Comparison of ENCODE assay signal across 1 cellular context in the genomic region with DNA sequence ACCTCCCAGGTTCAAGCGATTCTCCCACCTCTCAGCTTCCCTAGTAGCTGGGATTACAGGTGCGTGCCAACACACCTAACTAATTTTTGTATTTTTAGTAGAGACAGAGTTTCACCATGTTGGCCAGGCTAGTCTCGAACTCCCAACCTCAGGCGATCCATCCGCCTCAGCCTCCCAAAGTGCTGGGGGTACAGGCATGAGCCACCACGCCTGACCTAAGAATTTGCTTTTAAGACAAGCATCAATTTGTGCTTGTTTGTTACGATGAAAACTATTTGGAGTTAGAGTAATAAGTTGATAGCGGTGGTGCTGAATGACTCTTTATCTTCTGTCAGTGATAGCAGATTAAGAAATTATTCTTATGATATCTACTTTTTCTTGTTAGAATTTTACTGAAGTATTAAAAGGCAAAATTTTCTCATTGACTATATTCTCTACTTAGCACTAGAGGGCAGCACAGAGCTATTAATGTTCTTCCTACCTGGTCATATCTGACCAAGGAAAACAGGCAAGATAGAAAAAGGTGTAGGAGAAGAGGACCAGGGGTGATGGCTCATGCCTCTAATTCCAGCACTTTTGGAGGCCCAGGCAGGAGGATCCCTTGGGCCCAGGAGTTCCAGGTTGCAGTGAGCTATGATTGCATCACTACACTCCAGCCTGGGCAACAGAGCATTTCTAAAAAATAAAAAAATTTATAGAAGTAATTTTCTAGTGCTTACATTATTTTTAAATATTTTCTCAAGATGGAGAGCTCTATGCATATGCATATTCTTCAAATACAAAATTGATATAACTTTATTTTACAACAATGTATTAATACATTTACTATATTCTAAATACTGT.
TF ChIP-seq lines count a peak whose summit lies in the region.

No MANE protein-coding gene starts in this region.

TF ChIP-seq in HepG2, 621 proteins besides CTCF, POLR2A, EP300 and RAD21 (continued from another document):
- no peak for TF ChIP-seq ASH2L (IDR thresholded peaks at IDR 0.05; ENCODE audit: insufficient read length, low read depth, low read length)
- no peak for TF ChIP-seq ARNTL (CRISPR knock-in tag; IDR thresholded peaks at IDR 0.05)
- no peak for TF ChIP-seq ZBTB7A (CRISPR knock-in tag; IDR thresholded peaks at IDR 0.05)
- TF ChIP-seq ZFP82 (CRISPR knock-in tag; IDR thresholded peaks at IDR 0.05; ENCODE audit: borderline replicate concordance), result no peak
- no peak for TF ChIP-seq HOXA3 (CRISPR knock-in tag; IDR thresholded peaks at IDR 0.05)
- TF ChIP-seq RELA (CRISPR knock-in tag; IDR thresholded peaks at IDR 0.05), result no peak
- TF ChIP-seq TOPORS (CRISPR knock-in tag; IDR thresholded peaks at IDR 0.05), result no peak
- TF ChIP-seq, protein P1, sequence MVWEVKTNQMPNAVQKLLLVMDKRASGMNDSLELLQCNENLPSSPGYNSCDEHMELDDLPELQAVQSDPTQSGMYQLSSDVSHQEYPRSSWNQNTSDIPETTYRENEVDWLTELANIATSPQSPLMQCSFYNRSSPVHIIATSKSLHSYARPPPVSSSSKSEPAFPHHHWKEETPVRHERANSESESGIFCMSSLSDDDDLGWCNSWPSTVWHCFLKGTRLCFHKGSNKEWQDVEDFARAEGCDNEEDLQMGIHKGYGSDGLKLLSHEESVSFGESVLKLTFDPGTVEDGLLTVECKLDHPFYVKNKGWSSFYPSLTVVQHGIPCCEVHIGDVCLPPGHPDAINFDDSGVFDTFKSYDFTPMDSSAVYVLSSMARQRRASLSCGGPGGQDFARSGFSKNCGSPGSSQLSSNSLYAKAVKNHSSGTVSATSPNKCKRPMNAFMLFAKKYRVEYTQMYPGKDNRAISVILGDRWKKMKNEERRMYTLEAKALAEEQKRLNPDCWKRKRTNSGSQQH (CRISPR knock-in tag; IDR thresholded peaks at IDR 0.05; ENCODE audit: low read depth), result no peak
- 0 out of 2 replicates have a peak, but pooled peaks have one; percentile 15 for TF ChIP-seq CEBPG (CRISPR knock-in tag; IDR thresholded peaks at IDR 0.05)
- TF ChIP-seq STAG1 (CRISPR knock-in tag; IDR thresholded peaks at IDR 0.05), result peak; percentile 85
- TF ChIP-seq ZNF12 (CRISPR knock-in tag; IDR thresholded peaks at IDR 0.05), result no peak
- peak; percentile 24; the same call in 1 of the 2 replicates for TF ChIP-seq CEBPB (IDR thresholded peaks at IDR 0.05; ENCODE audit: borderline replicate concordance, low read depth, low read length)
- no peak for TF ChIP-seq MYNN (CRISPR knock-in tag; IDR thresholded peaks at IDR 0.05; ENCODE audit: low read depth)
- TF ChIP-seq TSC22D2 (CRISPR knock-in tag; IDR thresholded peaks at IDR 0.05; ENCODE audit: borderline replicate concordance), result no peak
- TF ChIP-seq SMAD1 (CRISPR knock-in tag; IDR thresholded peaks at IDR 0.05; ENCODE audit: borderline replicate concordance, low read depth), result no peak
- no peak for TF ChIP-seq PCBP1 (IDR thresholded peaks at IDR 0.05; ENCODE audit: borderline replicate concordance, low read depth, low read length)
- TF ChIP-seq, protein P2, sequence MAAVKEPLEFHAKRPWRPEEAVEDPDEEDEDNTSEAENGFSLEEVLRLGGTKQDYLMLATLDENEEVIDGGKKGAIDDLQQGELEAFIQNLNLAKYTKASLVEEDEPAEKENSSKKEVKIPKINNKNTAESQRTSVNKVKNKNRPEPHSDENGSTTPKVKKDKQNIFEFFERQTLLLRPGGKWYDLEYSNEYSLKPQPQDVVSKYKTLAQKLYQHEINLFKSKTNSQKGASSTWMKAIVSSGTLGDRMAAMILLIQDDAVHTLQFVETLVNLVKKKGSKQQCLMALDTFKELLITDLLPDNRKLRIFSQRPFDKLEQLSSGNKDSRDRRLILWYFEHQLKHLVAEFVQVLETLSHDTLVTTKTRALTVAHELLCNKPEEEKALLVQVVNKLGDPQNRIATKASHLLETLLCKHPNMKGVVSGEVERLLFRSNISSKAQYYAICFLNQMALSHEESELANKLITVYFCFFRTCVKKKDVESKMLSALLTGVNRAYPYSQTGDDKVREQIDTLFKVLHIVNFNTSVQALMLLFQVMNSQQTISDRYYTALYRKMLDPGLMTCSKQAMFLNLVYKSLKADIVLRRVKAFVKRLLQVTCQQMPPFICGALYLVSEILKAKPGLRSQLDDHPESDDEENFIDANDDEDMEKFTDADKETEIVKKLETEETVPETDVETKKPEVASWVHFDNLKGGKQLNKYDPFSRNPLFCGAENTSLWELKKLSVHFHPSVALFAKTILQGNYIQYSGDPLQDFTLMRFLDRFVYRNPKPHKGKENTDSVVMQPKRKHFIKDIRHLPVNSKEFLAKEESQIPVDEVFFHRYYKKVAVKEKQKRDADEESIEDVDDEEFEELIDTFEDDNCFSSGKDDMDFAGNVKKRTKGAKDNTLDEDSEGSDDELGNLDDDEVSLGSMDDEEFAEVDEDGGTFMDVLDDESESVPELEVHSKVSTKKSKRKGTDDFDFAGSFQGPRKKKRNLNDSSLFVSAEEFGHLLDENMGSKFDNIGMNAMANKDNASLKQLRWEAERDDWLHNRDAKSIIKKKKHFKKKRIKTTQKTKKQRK (IDR thresholded peaks at IDR 0.05; ENCODE audit: low read length), result no peak
- peak; percentile 21; the same call in 1 of the 2 replicates for TF ChIP-seq ZNF501 (CRISPR knock-in tag; IDR thresholded peaks at IDR 0.05)
- TF ChIP-seq POLR2G (IDR thresholded peaks at IDR 0.05; ENCODE audit: low read depth, low read length), result no peak
- TF ChIP-seq, protein P3, sequence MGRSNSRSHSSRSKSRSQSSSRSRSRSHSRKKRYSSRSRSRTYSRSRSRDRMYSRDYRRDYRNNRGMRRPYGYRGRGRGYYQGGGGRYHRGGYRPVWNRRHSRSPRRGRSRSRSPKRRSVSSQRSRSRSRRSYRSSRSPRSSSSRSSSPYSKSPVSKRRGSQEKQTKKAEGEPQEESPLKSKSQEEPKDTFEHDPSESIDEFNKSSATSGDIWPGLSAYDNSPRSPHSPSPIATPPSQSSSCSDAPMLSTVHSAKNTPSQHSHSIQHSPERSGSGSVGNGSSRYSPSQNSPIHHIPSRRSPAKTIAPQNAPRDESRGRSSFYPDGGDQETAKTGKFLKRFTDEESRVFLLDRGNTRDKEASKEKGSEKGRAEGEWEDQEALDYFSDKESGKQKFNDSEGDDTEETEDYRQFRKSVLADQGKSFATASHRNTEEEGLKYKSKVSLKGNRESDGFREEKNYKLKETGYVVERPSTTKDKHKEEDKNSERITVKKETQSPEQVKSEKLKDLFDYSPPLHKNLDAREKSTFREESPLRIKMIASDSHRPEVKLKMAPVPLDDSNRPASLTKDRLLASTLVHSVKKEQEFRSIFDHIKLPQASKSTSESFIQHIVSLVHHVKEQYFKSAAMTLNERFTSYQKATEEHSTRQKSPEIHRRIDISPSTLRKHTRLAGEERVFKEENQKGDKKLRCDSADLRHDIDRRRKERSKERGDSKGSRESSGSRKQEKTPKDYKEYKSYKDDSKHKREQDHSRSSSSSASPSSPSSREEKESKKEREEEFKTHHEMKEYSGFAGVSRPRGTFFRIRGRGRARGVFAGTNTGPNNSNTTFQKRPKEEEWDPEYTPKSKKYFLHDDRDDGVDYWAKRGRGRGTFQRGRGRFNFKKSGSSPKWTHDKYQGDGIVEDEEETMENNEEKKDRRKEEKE (IDR thresholded peaks at IDR 0.05), result no peak
- TF ChIP-seq, protein P4, sequence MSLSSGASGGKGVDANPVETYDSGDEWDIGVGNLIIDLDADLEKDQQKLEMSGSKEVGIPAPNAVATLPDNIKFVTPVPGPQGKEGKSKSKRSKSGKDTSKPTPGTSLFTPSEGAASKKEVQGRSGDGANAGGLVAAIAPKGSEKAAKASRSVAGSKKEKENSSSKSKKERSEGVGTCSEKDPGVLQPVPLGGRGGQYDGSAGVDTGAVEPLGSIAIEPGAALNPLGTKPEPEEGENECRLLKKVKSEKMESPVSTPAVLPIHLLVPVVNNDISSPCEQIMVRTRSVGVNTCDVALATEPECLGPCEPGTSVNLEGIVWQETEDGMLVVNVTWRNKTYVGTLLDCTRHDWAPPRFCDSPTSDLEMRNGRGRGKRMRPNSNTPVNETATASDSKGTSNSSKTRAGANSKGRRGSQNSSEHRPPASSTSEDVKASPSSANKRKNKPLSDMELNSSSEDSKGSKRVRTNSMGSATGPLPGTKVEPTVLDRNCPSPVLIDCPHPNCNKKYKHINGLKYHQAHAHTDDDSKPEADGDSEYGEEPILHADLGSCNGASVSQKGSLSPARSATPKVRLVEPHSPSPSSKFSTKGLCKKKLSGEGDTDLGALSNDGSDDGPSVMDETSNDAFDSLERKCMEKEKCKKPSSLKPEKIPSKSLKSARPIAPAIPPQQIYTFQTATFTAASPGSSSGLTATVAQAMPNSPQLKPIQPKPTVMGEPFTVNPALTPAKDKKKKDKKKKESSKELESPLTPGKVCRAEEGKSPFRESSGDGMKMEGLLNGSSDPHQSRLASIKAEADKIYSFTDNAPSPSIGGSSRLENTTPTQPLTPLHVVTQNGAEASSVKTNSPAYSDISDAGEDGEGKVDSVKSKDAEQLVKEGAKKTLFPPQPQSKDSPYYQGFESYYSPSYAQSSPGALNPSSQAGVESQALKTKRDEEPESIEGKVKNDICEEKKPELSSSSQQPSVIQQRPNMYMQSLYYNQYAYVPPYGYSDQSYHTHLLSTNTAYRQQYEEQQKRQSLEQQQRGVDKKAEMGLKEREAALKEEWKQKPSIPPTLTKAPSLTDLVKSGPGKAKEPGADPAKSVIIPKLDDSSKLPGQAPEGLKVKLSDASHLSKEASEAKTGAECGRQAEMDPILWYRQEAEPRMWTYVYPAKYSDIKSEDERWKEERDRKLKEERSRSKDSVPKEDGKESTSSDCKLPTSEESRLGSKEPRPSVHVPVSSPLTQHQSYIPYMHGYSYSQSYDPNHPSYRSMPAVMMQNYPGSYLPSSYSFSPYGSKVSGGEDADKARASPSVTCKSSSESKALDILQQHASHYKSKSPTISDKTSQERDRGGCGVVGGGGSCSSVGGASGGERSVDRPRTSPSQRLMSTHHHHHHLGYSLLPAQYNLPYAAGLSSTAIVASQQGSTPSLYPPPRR (CRISPR knock-in tag; IDR thresholded peaks at IDR 0.05; ENCODE audit: borderline replicate concordance), result no peak
- no peak for TF ChIP-seq CBX5 (CRISPR knock-in tag; IDR thresholded peaks at IDR 0.05; ENCODE audit: borderline replicate concordance)
- no peak for TF ChIP-seq ZNF891 (CRISPR knock-in tag; IDR thresholded peaks at IDR 0.05)
- no peak for TF ChIP-seq CAMTA2 (CRISPR knock-in tag; IDR thresholded peaks at IDR 0.05; ENCODE audit: borderline replicate concordance)
- TF ChIP-seq, protein P5, sequence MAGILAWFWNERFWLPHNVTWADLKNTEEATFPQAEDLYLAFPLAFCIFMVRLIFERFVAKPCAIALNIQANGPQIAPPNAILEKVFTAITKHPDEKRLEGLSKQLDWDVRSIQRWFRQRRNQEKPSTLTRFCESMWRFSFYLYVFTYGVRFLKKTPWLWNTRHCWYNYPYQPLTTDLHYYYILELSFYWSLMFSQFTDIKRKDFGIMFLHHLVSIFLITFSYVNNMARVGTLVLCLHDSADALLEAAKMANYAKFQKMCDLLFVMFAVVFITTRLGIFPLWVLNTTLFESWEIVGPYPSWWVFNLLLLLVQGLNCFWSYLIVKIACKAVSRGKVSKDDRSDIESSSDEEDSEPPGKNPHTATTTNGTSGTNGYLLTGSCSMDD (CRISPR knock-in tag; IDR thresholded peaks at IDR 0.05), result no peak
- no peak for TF ChIP-seq ZNF780A (CRISPR knock-in tag; IDR thresholded peaks at IDR 0.05)
- TF ChIP-seq TBX2 (CRISPR knock-in tag; IDR thresholded peaks at IDR 0.05; ENCODE audit: borderline replicate concordance), result no peak
- no peak for TF ChIP-seq ZNF589 (CRISPR knock-in tag; conservative IDR thresholded peaks at IDR 0.05)
- no peak for TF ChIP-seq CBFB (CRISPR knock-in tag; IDR thresholded peaks at IDR 0.05)
- TF ChIP-seq, protein P6, sequence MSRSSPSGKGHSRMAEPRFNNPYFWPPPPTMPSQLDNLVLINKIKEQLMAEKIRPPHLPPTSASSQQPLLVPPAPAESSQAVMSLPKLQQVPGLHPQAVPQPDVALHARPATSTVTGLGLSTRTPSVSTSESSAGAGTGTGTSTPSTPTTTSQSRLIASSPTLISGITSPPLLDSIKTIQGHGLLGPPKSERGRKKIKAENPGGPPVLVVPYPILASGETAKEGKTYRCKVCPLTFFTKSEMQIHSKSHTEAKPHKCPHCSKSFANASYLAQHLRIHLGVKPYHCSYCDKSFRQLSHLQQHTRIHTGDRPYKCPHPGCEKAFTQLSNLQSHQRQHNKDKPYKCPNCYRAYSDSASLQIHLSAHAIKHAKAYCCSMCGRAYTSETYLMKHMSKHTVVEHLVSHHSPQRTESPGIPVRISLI (CRISPR knock-in tag; IDR thresholded peaks at IDR 0.05; ENCODE audit: borderline replicate concordance), result no peak
- TF ChIP-seq SNRNP70 (IDR thresholded peaks at IDR 0.05; ENCODE audit: low read depth, low read length), result no peak
- TF ChIP-seq ZNF264 (CRISPR knock-in tag; IDR thresholded peaks at IDR 0.05), result no peak
- TF ChIP-seq SMC3 (IDR thresholded peaks at IDR 0.05; ENCODE audit: low read length), result peak; percentile 56
- no peak for TF ChIP-seq ZNF44 (CRISPR knock-in tag; IDR thresholded peaks at IDR 0.05)
- no peak for TF ChIP-seq SCMH1 (CRISPR knock-in tag; IDR thresholded peaks at IDR 0.05; ENCODE audit: borderline replicate concordance)
- no peak for TF ChIP-seq ZNF572 (CRISPR knock-in tag; IDR thresholded peaks at IDR 0.05)
- TF ChIP-seq PHF21A (CRISPR knock-in tag; IDR thresholded peaks at IDR 0.05), result no peak
- TF ChIP-seq, protein P7, sequence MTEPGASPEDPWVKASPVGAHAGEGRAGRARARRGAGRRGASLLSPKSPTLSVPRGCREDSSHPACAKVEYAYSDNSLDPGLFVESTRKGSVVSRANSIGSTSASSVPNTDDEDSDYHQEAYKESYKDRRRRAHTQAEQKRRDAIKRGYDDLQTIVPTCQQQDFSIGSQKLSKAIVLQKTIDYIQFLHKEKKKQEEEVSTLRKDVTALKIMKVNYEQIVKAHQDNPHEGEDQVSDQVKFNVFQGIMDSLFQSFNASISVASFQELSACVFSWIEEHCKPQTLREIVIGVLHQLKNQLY (CRISPR knock-in tag; IDR thresholded peaks at IDR 0.05), result no peak
- TF ChIP-seq ZSCAN12 (CRISPR knock-in tag; IDR thresholded peaks at IDR 0.05), result no peak
- TF ChIP-seq SMAD3 (CRISPR knock-in tag; IDR thresholded peaks at IDR 0.05), result 0 out of 2 replicates have a peak, but pooled peaks have one; percentile 39
- TF ChIP-seq ZFP1 (CRISPR knock-in tag; IDR thresholded peaks at IDR 0.05), result no peak
- TF ChIP-seq TAF1 (CRISPR knock-in tag; IDR thresholded peaks at IDR 0.05), result no peak
